In genomic region chr17:31487648-31488263, GRCh38 we compare ENCODE assay signal across 8 cellular contexts.
DNase-seq lines count a peak whose midpoint lies in the region; ATAC-seq and TF ChIP-seq lines count a peak whose summit lies in the region.

No MANE protein-coding gene starts in this region.

- no peaks in the 10 kb centered on the region for H3K9me3 Mint-ChIP-seq in HFFc6
- H3K9me3 Mint-ChIP-seq in activated naive CD8-positive, alpha-beta T cell treated with anti-CD3 and anti-CD28 coated beads, Interleukin-2, amount 10 ng/mL, durations not matched to agents 7 days and 5 days = no peaks in the 10 kb centered on the region

- in situ Hi-C loops in G401 (cut with HindIII; ENCODE audit: low sequenced_read_pairs) = no loop called here

- H3K27me3 Mint-ChIP-seq in HFFc6 (ENCODE audit: insufficient read depth) = peaks cover 49% of the 10 kb centered on the region
- no peaks in the 10 kb centered on the region for H3K27me3 Mint-ChIP-seq in activated naive CD8-positive, alpha-beta T cell treated with anti-CD3 and anti-CD28 coated beads, Interleukin-2, amount 10 ng/mL, durations not matched to agents 7 days and 5 days

- peak overlapping the region; percentile 39; the same call in 1 of the 2 replicates for H3K4me3 Mint-ChIP-seq in HFFc6
- peak overlapping the region; percentile 85 for H3K4me3 Mint-ChIP-seq in activated naive CD8-positive, alpha-beta T cell treated with anti-CD3 and anti-CD28 coated beads, Interleukin-2, amount 10 ng/mL, durations not matched to agents 7 days and 5 days

- no peak overlapping the region for H3K27ac Mint-ChIP-seq in HFFc6
- peak overlapping the region; percentile 71 for H3K27ac Mint-ChIP-seq in activated naive CD8-positive, alpha-beta T cell treated with anti-CD3 and anti-CD28 coated beads, Interleukin-2, amount 10 ng/mL, durations not matched to agents 7 days and 5 days

- intact Hi-C loops in left ventricle myocardium superior (cut with micrococcal nuclease) (no loop called here), prostate gland (cut with DNase I) (no loop called here), upper lobe of right lung (cut with DNase I) (no loop called here)

- H3K9me3 ChIP-seq in prostate gland (no peaks in the 10 kb centered on the region), upper lobe of right lung (no peaks in the 10 kb centered on the region)

- H3K36me3 Mint-ChIP-seq in HFFc6 (ENCODE audit: low read depth) = no peaks in the 10 kb centered on the region
- H3K36me3 Mint-ChIP-seq in activated naive CD8-positive, alpha-beta T cell treated with anti-CD3 and anti-CD28 coated beads, Interleukin-2, amount 10 ng/mL, durations not matched to agents 7 days and 5 days = peaks cover 2% of the 10 kb centered on the region

- POLR2A ChIA-PET in activated naive CD8-positive, alpha-beta T cell treated with anti-CD3 and anti-CD28 coated beads, Interleukin-2, amount 10 ng/mL, durations not matched to agents 7 days and 5 days (lab: Charles Lee) = interaction anchor here (0.8 to 11.1 kb wide), 12 partner anchors 9 to 174 kb away, joined by 3 to 208 read pairs (median 4); partner anchors contain the start of gene EVI2B

- peaks cover 8% of the 10 kb centered on the region; the same call in 1 of the 2 replicates for H3K4me1 Mint-ChIP-seq in HFFc6 (ENCODE audit: low read depth)
- H3K4me1 Mint-ChIP-seq in activated naive CD8-positive, alpha-beta T cell treated with anti-CD3 and anti-CD28 coated beads, Interleukin-2, amount 10 ng/mL, durations not matched to agents 7 days and 5 days = peaks cover 45% of the 10 kb centered on the region

- ATAC-seq in activated naive CD8-positive, alpha-beta T cell treated with anti-CD3 and anti-CD28 coated beads, Interleukin-2, amount 10 ng/mL, durations not matched to agents 7 days and 5 days (ENCODE audit: low read depth) = peak; percentile 91
- ATAC-seq in left ventricle myocardium superior (peak; percentile 94), upper lobe of right lung (peak; percentile 94)

- no peaks in the 10 kb centered on the region for H3K27me3 ChIP-seq in prostate gland (replicated peaks; ENCODE audit: insufficient read depth)
- no peaks in the 10 kb centered on the region for H3K27me3 ChIP-seq in upper lobe of right lung

- H3K36me3 ChIP-seq in prostate gland = no peaks in the 10 kb centered on the region
- H3K36me3 ChIP-seq in upper lobe of right lung = no peaks in the 10 kb centered on the region

- under 1% methylated on average over 37 of the region's 83 CpGs for WGBS in prostate gland

- peak; percentile 91 for TF ChIP-seq POLR2A in prostate gland (IDR thresholded peaks at IDR 0.05)

- H3K4me1 ChIP-seq in prostate gland (replicated peaks) (no peaks in the 10 kb centered on the region), upper lobe of right lung (peaks cover 29% of the 10 kb centered on the region)

- H3K27ac ChIP-seq in prostate gland = peak overlapping the region; percentile 78 to 85
- H3K27ac ChIP-seq in upper lobe of right lung = peak overlapping the region; percentile 82

- DNase-seq in G401 (ENCODE audit: low spot score) (peak; percentile 91), HFFc6 (no peak), NCI-H1092 (lab: John Stamatoyannopoulos, UW) (peak; percentile 76), SKM-1 (lab: John Stamatoyannopoulos, UW; ENCODE audit: unreplicated experiment) (peak; percentile 66), left ventricle myocardium superior (peak; percentile 93), prostate gland (ENCODE audit: low spot score) (peak; percentile 95), upper lobe of right lung (peak; percentile 97)
- DNase-seq in activated naive CD8-positive, alpha-beta T cell treated with anti-CD3 and anti-CD28 coated beads, Interleukin-2, amount 10 ng/mL, durations not matched to agents 7 days and 5 days = peak; percentile 90

- no peak for TF ChIP-seq CTCF in HFFc6 (IDR thresholded peaks at IDR 0.05)
- TF ChIP-seq CTCF in prostate gland (IDR thresholded peaks at IDR 0.05) = no peak
- TF ChIP-seq CTCF in upper lobe of right lung (IDR thresholded peaks at IDR 0.05) = no peak

- H3K4me3 ChIP-seq in prostate gland (peak overlapping the region; percentile 49 to 62), upper lobe of right lung (peak overlapping the region; percentile 68)
